ENCODE assay signal across 23 cellular contexts in the genomic region with DNA sequence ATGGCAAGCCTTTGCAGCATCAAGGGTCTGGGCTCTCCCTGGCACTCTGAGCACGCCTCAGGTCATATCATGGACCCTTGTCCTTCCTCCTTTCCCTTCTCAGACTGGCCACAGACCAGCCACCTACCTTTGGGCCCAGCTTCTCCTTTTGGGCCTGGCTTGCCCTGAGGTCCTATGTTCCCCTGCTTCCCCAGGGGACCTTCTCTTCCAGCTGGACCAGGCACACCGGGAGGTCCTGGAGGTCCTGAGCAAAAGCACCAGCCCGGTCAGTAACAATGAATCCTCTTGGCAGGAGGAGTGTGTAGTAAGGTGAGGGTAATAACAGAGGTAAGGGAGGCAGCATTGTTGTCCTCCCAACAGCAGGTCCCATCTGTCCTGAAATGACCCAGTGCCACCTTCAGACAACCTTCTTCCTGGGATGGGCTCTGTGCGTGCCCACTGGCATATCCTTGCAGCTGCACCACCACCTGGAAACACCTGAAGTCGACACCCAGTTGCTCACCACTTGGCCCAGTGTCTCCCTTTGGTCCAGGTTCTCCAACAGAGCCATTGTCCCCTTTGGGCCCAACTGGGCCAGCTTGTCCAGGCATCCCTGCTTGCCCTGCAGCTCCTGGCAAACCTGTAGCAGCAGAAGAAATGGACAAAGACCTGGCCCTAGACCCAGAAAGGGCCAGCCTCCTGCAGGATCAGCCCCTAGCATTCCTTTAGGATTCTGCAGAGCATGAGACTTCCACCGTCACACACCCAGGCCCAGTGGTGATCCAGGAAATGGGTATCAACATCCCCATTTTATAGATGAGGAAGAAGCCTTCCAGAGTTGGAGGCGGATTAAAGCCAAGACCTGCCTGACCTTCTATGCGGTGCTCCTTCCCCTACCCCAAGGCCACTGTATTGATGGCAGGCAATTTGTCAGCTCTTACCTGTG. TPM values are rescaled to one million over a fixed set of nuclear protein-coding genes. Genes with fewer than 3 reads are reported as not detected.
DNase-seq lines count a peak whose midpoint lies in the region; ATAC-seq and TF ChIP-seq lines count a peak whose summit lies in the region.
"Had no signal": no experiment of that assay in that cellular context is flagged by ENCODE, and none has a peak within 500 bp of the region (broad histone marks: within the 10 kb centered on the region; RNA-seq: fewer than 3 reads in every experiment).

No MANE protein-coding gene starts in this region.

- no peak overlapping the region for H2AK5ac ChIP-seq in mesenchymal stem cell (ENCODE audit: low read length, severe bottlenecking)

- no peaks in the 10 kb centered on the region for H3K9me3 Mint-ChIP-seq in activated CD8-positive, alpha-beta T cell treated with anti-CD3 and anti-CD28 coated beads, Interleukin-2, amount 10 ng/mL, durations not matched to agents 7 days and 5 days (ENCODE audit: insufficient read depth)
- H3K9me3 Mint-ChIP-seq in activated CD8-positive, alpha-beta T cell treated with anti-CD3 and anti-CD28 coated beads for 36 hours: no peaks in the 10 kb centered on the region
- H3K9me3 Mint-ChIP-seq: GM23338 had no signal

- POLR2A ChIA-PET in activated CD8-positive, alpha-beta T cell treated with anti-CD3 and anti-CD28 coated beads, Interleukin-2, amount 10 ng/mL, durations not matched to agents 7 days and 5 days (lab: Charles Lee): no interaction called here
- POLR2A ChIA-PET in activated CD8-positive, alpha-beta T cell treated with anti-CD3 and anti-CD28 coated beads for 36 hours (lab: Charles Lee): no interaction called here

- no peak overlapping the region for H3K27ac ChIP-seq in mesenchymal stem cell (ENCODE audit: low read length, poor library complexity, severe bottlenecking)
- H3K27ac ChIP-seq in vagina: no peak overlapping the region
- H3K27ac ChIP-seq: C4-2B, Peyer's patch had no signal

- no peaks in the 10 kb centered on the region for H3K27me3 Mint-ChIP-seq in activated CD8-positive, alpha-beta T cell treated with anti-CD3 and anti-CD28 coated beads, Interleukin-2, amount 10 ng/mL, durations not matched to agents 7 days and 5 days (ENCODE audit: low read depth)
- H3K27me3 Mint-ChIP-seq in activated CD8-positive, alpha-beta T cell treated with anti-CD3 and anti-CD28 coated beads for 36 hours: no peaks in the 10 kb centered on the region

- no peak overlapping the region for H2BK12ac ChIP-seq in mesenchymal stem cell (ENCODE audit: low read length in 2 of 2)

- WGBS in mesenchymal stem cell: 88% methylated on average over 7 of the region's 8 CpGs

- intact Hi-C loops in activated CD8-positive, alpha-beta T cell treated with anti-CD3 and anti-CD28 coated beads for 36 hours (cut with micrococcal nuclease): no loop called here
- intact Hi-C loops in vagina (cut with DNase I): no loop called here

- H3K23ac ChIP-seq in mesenchymal stem cell (ENCODE audit: low read length in 2 of 2): peak overlapping the region in 1 of 2 experiments; percentile 11

- H3K27me3 ChIP-seq in mesenchymal stem cell (ENCODE audit: control insufficient read depth in 1 of 2, insufficient read depth in 1 of 2, low read length in 2 of 2): peaks cover 57 to 75% of the 10 kb centered on the region in 2 experiments
- no peaks in the 10 kb centered on the region for H3K27me3 ChIP-seq in vagina
- H3K27me3 ChIP-seq: Peyer's patch had no signal

- no peak for TF ChIP-seq CTCF in activated CD8-positive, alpha-beta T cell treated with anti-CD3 and anti-CD28 coated beads for 36 hours (IDR thresholded peaks at IDR 0.05)
- no peak for TF ChIP-seq CTCF in vagina (IDR thresholded peaks at IDR 0.05)

- DNase-seq in activated CD8-positive, alpha-beta T cell treated with anti-CD3 and anti-CD28 coated beads, Interleukin-2, amount 10 ng/mL, durations not matched to agents 7 days and 5 days: peak; percentile 3
- no peak for DNase-seq in activated CD8-positive, alpha-beta T cell treated with anti-CD3 and anti-CD28 coated beads for 36 hours
- DNase-seq in ecto neural progenitor cell (ENCODE audit: low spot score) (peak; percentile 24), mesenchymal stem cell (no peak), vagina (ENCODE audit: extremely low spot score in 2 of 2) (peak; percentile 72 to 76), germinal center (ENCODE audit: low spot score) (no peak)
- DNase-seq: DMS79 treated with DMSO at 0.1 percent for 48 hours, Kasumi-1, NCI-H1694, NCI-H2081, NCI-H2171 treated with DMSO at 0.1 percent for 48 hours, NCI-H524 treated with DMSO at 0.1 percent for 48 hours, Peyer's patch had no signal

- no peak overlapping the region for H3K14ac ChIP-seq in mesenchymal stem cell (ENCODE audit: low read length in 2 of 2)

- no peak overlapping the region for H3K18ac ChIP-seq in mesenchymal stem cell (ENCODE audit: low read depth in 1 of 2, low read length in 2 of 2)

- H3K4me3 Mint-ChIP-seq in activated CD8-positive, alpha-beta T cell treated with anti-CD3 and anti-CD28 coated beads, Interleukin-2, amount 10 ng/mL, durations not matched to agents 7 days and 5 days: no peak overlapping the region
- no peak overlapping the region for H3K4me3 Mint-ChIP-seq in activated CD8-positive, alpha-beta T cell treated with anti-CD3 and anti-CD28 coated beads for 36 hours
- H3K4me3 Mint-ChIP-seq: GM23338 had no signal

- no peaks in the 10 kb centered on the region for H3K79me1 ChIP-seq in mesenchymal stem cell (replicated peaks; ENCODE audit: low read length, poor library complexity, severe bottlenecking)

- no peak overlapping the region for H3K9ac ChIP-seq in mesenchymal stem cell (ENCODE audit: low read length)

- H3K4me3 ChIP-seq in mesenchymal stem cell (ENCODE audit: insufficient read depth in 1 of 2, low read depth in 1 of 2, low read length in 2 of 2): no peak overlapping the region
- no peak overlapping the region for H3K4me3 ChIP-seq in vagina
- H3K4me3 ChIP-seq: GM12878, GM23338, HAP-1, Peyer's patch had no signal

- H3K36me3 ChIP-seq in mesenchymal stem cell (ENCODE audit: control insufficient read depth in 1 of 2, insufficient read depth in 2 of 2, low read depth in 1 of 2, low read length in 2 of 2) (no peaks in the 10 kb centered on the region), vagina (no peaks in the 10 kb centered on the region)
- H3K36me3 ChIP-seq: HAP-1, Peyer's patch had no signal

- H3K9me3 ChIP-seq in mesenchymal stem cell (ENCODE audit: control insufficient read depth, low read length): no peaks in the 10 kb centered on the region
- H3K9me3 ChIP-seq in vagina: no peaks in the 10 kb centered on the region
- H3K9me3 ChIP-seq: HAP-1, Peyer's patch had no signal

- no peaks in the 10 kb centered on the region for H3K4me1 ChIP-seq in mesenchymal stem cell (ENCODE audit: control insufficient read depth, insufficient read depth, low read depth, low read length)
- H3K4me1 ChIP-seq in vagina: no peaks in the 10 kb centered on the region
- H3K4me1 ChIP-seq: HAP-1 had no signal

- no peak overlapping the region for H3K4me2 ChIP-seq in mesenchymal stem cell (ENCODE audit: low read length, poor library complexity, severe bottlenecking)
- H3K4me2 ChIP-seq: GM23338 had no signal

- no peak overlapping the region for H2AFZ ChIP-seq in mesenchymal stem cell (ENCODE audit: low read depth, low read length)
- H2AFZ ChIP-seq: GM23338 had no signal

- H2BK120ac ChIP-seq in mesenchymal stem cell (ENCODE audit: low read depth, low read length): no peak overlapping the region

- CTCF ChIA-PET in activated CD8-positive, alpha-beta T cell treated with anti-CD3 and anti-CD28 coated beads, Interleukin-2, amount 10 ng/mL, durations not matched to agents 7 days and 5 days (lab: Charles Lee): no interaction called here
- CTCF ChIA-PET in activated CD8-positive, alpha-beta T cell treated with anti-CD3 and anti-CD28 coated beads for 36 hours (lab: Charles Lee): no interaction called here

- no peak overlapping the region for H2BK5ac ChIP-seq in mesenchymal stem cell (ENCODE audit: low read depth, low read length, poor library complexity, severe bottlenecking)

- H3K27ac Mint-ChIP-seq in activated CD8-positive, alpha-beta T cell treated with anti-CD3 and anti-CD28 coated beads, Interleukin-2, amount 10 ng/mL, durations not matched to agents 7 days and 5 days: no peak overlapping the region
- H3K27ac Mint-ChIP-seq in activated CD8-positive, alpha-beta T cell treated with anti-CD3 and anti-CD28 coated beads for 36 hours: no peak overlapping the region
- H3K27ac Mint-ChIP-seq: GM23338 had no signal

- no peaks in the 10 kb centered on the region for H3K36me3 Mint-ChIP-seq in activated CD8-positive, alpha-beta T cell treated with anti-CD3 and anti-CD28 coated beads, Interleukin-2, amount 10 ng/mL, durations not matched to agents 7 days and 5 days (ENCODE audit: low read depth)
- no peaks in the 10 kb centered on the region for H3K36me3 Mint-ChIP-seq in activated CD8-positive, alpha-beta T cell treated with anti-CD3 and anti-CD28 coated beads for 36 hours (ENCODE audit: low read depth)

- H3K4me1 Mint-ChIP-seq in activated CD8-positive, alpha-beta T cell treated with anti-CD3 and anti-CD28 coated beads, Interleukin-2, amount 10 ng/mL, durations not matched to agents 7 days and 5 days (ENCODE audit: low read depth): peaks cover 7% of the 10 kb centered on the region
- H3K4me1 Mint-ChIP-seq in activated CD8-positive, alpha-beta T cell treated with anti-CD3 and anti-CD28 coated beads for 36 hours (ENCODE audit: low read depth): peaks cover 14% of the 10 kb centered on the region
- H3K4me1 Mint-ChIP-seq: GM23338 had no signal

- no peak overlapping the region for H4K8ac ChIP-seq in mesenchymal stem cell (ENCODE audit: low read length)

- peak overlapping the region; percentile 36 for H2BK15ac ChIP-seq in mesenchymal stem cell (ENCODE audit: low read depth, poor library complexity, severe bottlenecking)

- no peak overlapping the region for H3K4ac ChIP-seq in mesenchymal stem cell (ENCODE audit: low read depth in 1 of 2, low read length in 2 of 2)

- no peak for ATAC-seq in activated CD8-positive, alpha-beta T cell treated with anti-CD3 and anti-CD28 coated beads, Interleukin-2, amount 10 ng/mL, durations not matched to agents 7 days and 5 days
- ATAC-seq in activated CD8-positive, alpha-beta T cell treated with anti-CD3 and anti-CD28 coated beads for 36 hours: no peak
- ATAC-seq in activated CD4-positive, CD25-positive, alpha-beta regulatory T cell treated with anti-CD3 and anti-CD28 coated beads, Interleukin-2, amount 50 U/mL, for 24 hours: no peak
- no peak for ATAC-seq in GM19035 (IDR thresholded peaks at IDR 0.05; ENCODE audit: unreplicated experiment)
- ATAC-seq: GM12878, GM23338, SK-N-SH treated with all-trans-retinoic acid at 6 μM for 48 hours had no signal

- no peak for TF ChIP-seq POLR2A in vagina (IDR thresholded peaks at IDR 0.05)

- H4K91ac ChIP-seq in mesenchymal stem cell (ENCODE audit: low read length): no peak overlapping the region

RNA-seq across cellular contexts. Expression of a gene that starts 6.4 kb away (rescaled TPM):
- total RNA-seq in activated CD8-positive, alpha-beta T cell treated with anti-CD3 and anti-CD28 coated beads, Interleukin-2, amount 10 ng/mL, durations not matched to agents 7 days and 5 days: not detected
- total RNA-seq in activated CD8-positive, alpha-beta T cell treated with anti-CD3 and anti-CD28 coated beads for 36 hours: not detected
- not detected for polyA plus RNA-seq in mesenchymal stem cell (2013, experiment 1 of 2)
- polyA plus RNA-seq in mesenchymal stem cell (2013, experiment 2 of 2): not detected
- not detected for total RNA-seq in vagina
- total RNA-seq: A172, GM23338, OCI-LY7, Peyer's patch had no signal
- polyA plus RNA-seq: AG04450, GM12878, GM23338 had no signal

Comparison
In these comparisons a context has a peak if more than half of its experiments do, and no peak if none do; other contexts are left out.
1. DNase-seq: peak in activated CD8-positive, alpha-beta T cell treated with anti-CD3 and anti-CD28 coated beads, Interleukin-2, amount 10 ng/mL, durations not matched to agents 7 days and 5 days (single experiment), ecto neural progenitor cell (single experiment) and vagina (2 of 2); none in activated CD8-positive, alpha-beta T cell treated with anti-CD3 and anti-CD28 coated beads for 36 hours (single experiment), mesenchymal stem cell (single experiment) and germinal center (single experiment).